20 cellular contexts compared by ENCODE assay signal in the genomic region with DNA sequence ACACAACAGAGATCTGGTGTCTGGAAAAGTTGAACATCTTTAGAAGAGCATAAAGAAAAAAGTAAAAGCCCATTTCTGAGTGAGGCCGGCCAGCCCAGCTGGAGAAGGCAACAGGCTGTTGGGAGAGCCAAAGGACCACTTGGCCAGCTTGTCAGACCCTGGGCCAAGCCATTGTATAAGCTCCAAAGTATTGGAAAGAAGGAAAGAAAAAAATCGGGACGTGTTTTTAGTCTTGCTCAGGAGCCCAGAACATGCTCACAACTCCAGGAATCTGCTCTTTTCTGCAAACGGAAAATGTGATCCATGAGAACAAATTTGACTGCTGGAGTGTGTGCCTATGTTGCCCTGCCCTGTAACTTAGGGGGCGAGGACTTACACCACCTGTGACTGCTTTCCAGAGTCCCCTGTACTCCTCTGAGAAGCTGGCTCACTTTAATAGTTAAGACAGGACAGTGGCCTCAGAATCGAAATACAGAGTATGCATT. TPM values are rescaled to one million over a fixed set of nuclear protein-coding genes. Genes with fewer than 3 reads are reported as not detected.
DNase-seq lines count a peak whose midpoint lies in the region; ATAC-seq and TF ChIP-seq lines count a peak whose summit lies in the region.
"Had no signal": no experiment of that assay in that cellular context is flagged by ENCODE, and none has a peak within 500 bp of the region (broad histone marks: within the 10 kb centered on the region; RNA-seq: fewer than 3 reads in every experiment).

No MANE protein-coding gene starts in this region.

- TF ChIP-seq CTCF in GM13976 (IDR thresholded peaks at IDR 0.05; ENCODE audit: borderline replicate concordance, control extremely low read depth, extremely low read depth, insufficient read depth, missing control alignments): no peak
- no peak for TF ChIP-seq CTCF in brain (conservative IDR thresholded peaks at IDR 0.05)
- no peak for TF ChIP-seq CTCF in sigmoid colon (IDR thresholded peaks at IDR 0.05)

- intact Hi-C loops in right cardiac atrium (cut with DNase I) (loop anchor here in 1 of 4 donors (10.0 kb wide), 1 partner anchor 79 kb away; no protein-coding TSS in a partner anchor), sigmoid colon (cut with DNase I) (loop anchor here (10.0 kb wide), 1 partner anchor 189 kb away; no protein-coding TSS in a partner anchor)

- no peaks in the 10 kb centered on the region for H3K9me3 ChIP-seq in right cardiac atrium (ENCODE audit: control insufficient read depth, low read length)
- H3K9me3 ChIP-seq in sigmoid colon: no peaks in the 10 kb centered on the region

- no peaks in the 10 kb centered on the region for H3K27me3 ChIP-seq in right cardiac atrium (ENCODE audit: control insufficient read depth, insufficient read depth)
- H3K27me3 ChIP-seq in sigmoid colon: no peaks in the 10 kb centered on the region

- H3K9me3 Mint-ChIP-seq in brain: no peaks in the 10 kb centered on the region
- H3K9me3 Mint-ChIP-seq: activated CD8-positive, alpha-beta T cell treated with anti-CD3 and anti-CD28 coated beads for 36 hours; naive B cell; stimulated activated naive B cell treated with anti-CD40 and anti-IgM and Interleukin-4, amounts not matched to agents 10 μg/mL and 1 μg/mL and 100 μg/mL, for 72 hours had no signal

- in situ Hi-C loops in GM13976 (cut with MboI; ENCODE audit: low sequenced_read_pairs, unreplicated experiment): loop anchor here (25.0 kb wide), 1 partner anchor 92 kb away; the partner anchor contains the start of genes PARP16 and RNU5A-1

- peak overlapping the region in 3 of 5 experiments; percentile 81 to 87 (median 83) for H3K27ac Mint-ChIP-seq in brain
- H3K27ac Mint-ChIP-seq: activated CD8-positive, alpha-beta T cell treated with anti-CD3 and anti-CD28 coated beads for 36 hours; stimulated activated naive B cell treated with anti-CD40 and anti-IgM and Interleukin-4, amounts not matched to agents 10 μg/mL and 1 μg/mL and 100 μg/mL, for 72 hours had no signal

- H3K4me1 ChIP-seq in right cardiac atrium (ENCODE audit: control insufficient read depth, insufficient read depth, low read length) (no peaks in the 10 kb centered on the region), sigmoid colon (peaks cover 0 to 24% (median 17%) of the 10 kb centered on the region in 4 donors)

- no peak for TF ChIP-seq EP300 in sigmoid colon (IDR thresholded peaks at IDR 0.05)

- peaks cover 22% of the 10 kb centered on the region for H3K4me1 Mint-ChIP-seq in brain
- H3K4me1 Mint-ChIP-seq: naive B cell; stimulated activated naive B cell treated with anti-CD40 and anti-IgM and Interleukin-4, amounts not matched to agents 10 μg/mL and 1 μg/mL and 100 μg/mL, for 72 hours had no signal

- no peaks in the 10 kb centered on the region for H3K36me3 ChIP-seq in sigmoid colon

- peak overlapping the region in 1 of 5 experiments; percentile 14 for H3K4me3 Mint-ChIP-seq in brain
- H3K4me3 Mint-ChIP-seq: activated CD8-positive, alpha-beta T cell treated with anti-CD3 and anti-CD28 coated beads for 36 hours; stimulated activated naive B cell treated with anti-CD40 and anti-IgM and Interleukin-4, amounts not matched to agents 10 μg/mL and 1 μg/mL and 100 μg/mL, for 72 hours had no signal

- ATAC-seq in right cardiac atrium (peak in 1 of 2 donors; percentile 49), GM21529 (IDR thresholded peaks at IDR 0.05; ENCODE audit: unreplicated experiment) (no peak), GM21737 (IDR thresholded peaks at IDR 0.05; ENCODE audit: unreplicated experiment) (no peak)
- ATAC-seq: activated CD8-positive, alpha-beta T cell treated with anti-CD3 and anti-CD28 coated beads for 36 hours; esophagus mucosa; stimulated activated naive B cell treated with anti-CD40 and anti-IgM and Interleukin-4, amounts not matched to agents 10 μg/mL and 1 μg/mL and 100 μg/mL, for 72 hours had no signal

- WGBS in right cardiac atrium: 52% methylated on average over 6 of the region's 6 CpGs
- WGBS in sigmoid colon, 2 donors: 78 to 84% methylated on average over 6 of the region's 6 CpGs

- TF ChIP-seq POLR2A in sigmoid colon (IDR thresholded peaks at IDR 0.05): no peak

- no peaks in the 10 kb centered on the region for H3K36me3 Mint-ChIP-seq in brain
- H3K36me3 Mint-ChIP-seq: naive B cell; stimulated activated naive B cell treated with anti-CD40 and anti-IgM and Interleukin-4, amounts not matched to agents 10 μg/mL and 1 μg/mL and 100 μg/mL, for 72 hours had no signal

- no peak overlapping the region for H3K27ac ChIP-seq in right cardiac atrium (ENCODE audit: low read length)
- peak overlapping the region; percentile 51 to 55 (median 54) for H3K27ac ChIP-seq in sigmoid colon

- no peak overlapping the region for H3K4me3 ChIP-seq in right cardiac atrium (ENCODE audit: low read length)
- no peak overlapping the region for H3K4me3 ChIP-seq in sigmoid colon

- peak; percentile 11 for DNase-seq in GM13976 (ENCODE audit: low spot score)
- DNase-seq in right cardiac atrium: peak in 2 of 3 donors; percentile 68 to 74
- DNase-seq in sigmoid colon: peak; percentile 81
- no peak for DNase-seq in NCI-H2107 (lab: John Stamatoyannopoulos, UW)
- DNase-seq in stimulated activated CD4-positive, alpha-beta T cell treated with anti-CD3 and anti-CD28 coated beads, Interleukin-1b, Interleukin-23, amount 100 ng/mL, for 48 hours: no peak
- DNase-seq: activated CD4-positive, alpha-beta T cell treated with anti-CD3 and anti-CD28 coated beads for 1 hour; activated CD8-positive, alpha-beta T cell treated with anti-CD3 and anti-CD28 coated beads for 36 hours; activated gamma-delta T cell treated with Interleukin-2 at 50 U/mL for 16 hours; C1 segment of cervical spinal cord; cortex of kidney; KG1; kidney glomerular epithelial cell; naive B cell; NCI-H1436 treated with DMSO at 0.1 percent for 48 hours; stimulated activated CD4-positive, alpha-beta T cell treated with anti-CD3 and anti-CD28 coated beads, Interleukin-4, amount 100 ng/mL, for 24 hours; stimulated activated naive B cell treated with anti-CD40 and anti-IgM and Interleukin-4, amounts not matched to agents 10 μg/mL and 1 μg/mL and 100 μg/mL, for 72 hours had no signal

- no peaks in the 10 kb centered on the region for H3K27me3 Mint-ChIP-seq in brain
- H3K27me3 Mint-ChIP-seq: activated CD8-positive, alpha-beta T cell treated with anti-CD3 and anti-CD28 coated beads for 36 hours had no signal

RNA-seq across cellular contexts. Expression of gene CLPX, which starts 10.4 kb away (rescaled TPM):
- polyA plus RNA-seq in brain (ENCODE audit: insufficient read depth, low read depth, low replicate concordance): 13.0 TPM
- 10 to 100 TPM; 44.7 to 51.2 (median 49.2) TPM for total RNA-seq in right cardiac atrium
- polyA plus RNA-seq in right cardiac atrium: 15.6 TPM
- total RNA-seq in sigmoid colon: 10 to 100 TPM; 39.9 to 71.4 (median 47.1) TPM
- polyA plus RNA-seq in sigmoid colon: 10 to 100 TPM; 16.4 to 22.2 (median 21.3) TPM

RNA-seq across cellular contexts. Expression of gene CILP, which starts 15.7 kb away (rescaled TPM):
- polyA plus RNA-seq in brain (ENCODE audit: insufficient read depth, low read depth, low replicate concordance) (not detected), right cardiac atrium (1.3 TPM), sigmoid colon (1 to 10 TPM in 2 of 3 donors, under 1 TPM in 1; 0.92 to 5.4 (median 1.2) TPM)
- total RNA-seq in right cardiac atrium (1 to 10 TPM; 2.3 to 9.9 (median 4.1) TPM), sigmoid colon (100 to 1,000 TPM in 2 of 4 donors, 10 to 100 TPM in 2; 26.7 to 205 (median 70.4) TPM)
- total RNA-seq: activated CD8-positive, alpha-beta T cell treated with anti-CD3 and anti-CD28 coated beads for 36 hours had no signal

Comparison
In these comparisons a context has a peak if more than half of its experiments do, and no peak if none do; other contexts are left out.
1. DNase-seq: peak in GM13976 (single experiment), right cardiac atrium (2 of 3) and sigmoid colon (single experiment); none in NCI-H2107 (single experiment) and stimulated activated CD4-positive, alpha-beta T cell treated with anti-CD3 and anti-CD28 coated beads, Interleukin-1b, Interleukin-23, amount 100 ng/mL, for 48 hours (single experiment).